ENCODE assay signal across 9 cellular contexts in the genomic region with DNA sequence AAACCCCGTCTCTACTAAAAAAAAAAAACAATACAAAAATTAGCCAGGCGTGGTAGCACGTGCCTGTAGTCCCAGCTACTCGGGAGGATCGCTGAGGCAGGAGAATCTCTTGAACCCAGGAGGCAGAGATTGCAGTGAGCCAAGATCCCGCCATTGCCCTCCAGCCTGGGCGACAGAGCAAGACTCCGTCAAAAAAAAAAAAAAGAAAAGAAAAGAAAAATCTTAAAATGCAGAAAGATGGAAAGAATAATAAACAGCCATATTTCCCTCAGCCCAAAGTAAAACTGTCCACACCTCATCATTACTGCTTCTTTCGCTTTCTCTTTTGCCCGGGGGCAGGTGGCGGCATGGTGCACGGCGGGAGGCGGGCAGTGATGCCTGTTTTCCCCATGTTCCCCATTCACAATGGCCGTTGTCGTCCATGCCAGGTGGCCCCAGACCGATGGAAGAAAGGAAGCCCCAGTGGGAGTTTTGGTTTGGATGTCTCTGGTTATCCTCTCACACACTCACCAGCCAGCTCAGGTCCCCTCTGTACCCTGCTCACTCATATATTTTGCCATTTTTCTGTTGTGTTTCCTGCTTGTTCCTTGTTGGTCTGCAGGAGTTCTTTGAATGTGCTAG. TPM values are rescaled to one million over a fixed set of nuclear protein-coding genes. Genes with fewer than 3 reads are reported as not detected.
A peak's percentile ranks its signal among the peaks of the same experiment; 100 is the strongest.
DNase-seq lines count a peak whose midpoint lies in the region; ATAC-seq and TF ChIP-seq lines count a peak whose summit lies in the region.
"Had no signal": no experiment of that assay in that cellular context is flagged by ENCODE, and none has a peak within 500 bp of the region (broad histone marks: within the 10 kb centered on the region; RNA-seq: fewer than 3 reads in every experiment).

No MANE protein-coding gene starts in this region.

- no peak overlapping the region for H3K9ac ChIP-seq in endodermal cell (ENCODE audit: extremely low read depth, low read length, poor library complexity, severe bottlenecking)

- CTCF ChIA-PET in Panc1 (lab: Charles Lee) = interaction anchor here (0.7 kb wide), 2 partner anchors 254 to 369 kb away, joined by 4 to 5 read pairs; no protein-coding TSS in a partner anchor

- H3K9me3 ChIP-seq in Panc1 (ENCODE audit: control insufficient read depth, insufficient read depth, low read depth, low read length) (no peaks in the 10 kb centered on the region), endodermal cell (ENCODE audit: control insufficient read depth, low read length) (no peaks in the 10 kb centered on the region), body of pancreas (no peaks in the 10 kb centered on the region)

- H3K27ac ChIP-seq in Panc1 (ENCODE audit: low read length) (no peak overlapping the region), endodermal cell (ENCODE audit: low read depth, low read length) (no peak overlapping the region), body of pancreas (no peak overlapping the region)
- H3K27ac ChIP-seq: RWPE1 had no signal

- H3K4me3 ChIP-seq in GM08714 (ENCODE audit: low read length) (peak overlapping the region; percentile 23; the same call in 1 of the 2 replicates), Panc1 (ENCODE audit: low read depth in 2 of 2, low read length in 2 of 2) (peak overlapping the region; percentile 15 to 39), endodermal cell (ENCODE audit: low read length) (no peak overlapping the region), body of pancreas (no peak overlapping the region)

- H3K9me3 Mint-ChIP-seq in activated naive CD4-positive, alpha-beta T cell treated with anti-CD3 and anti-CD28 coated beads, Interleukin-2, amount 50 U/mL, for 72 hours = peaks cover 0 to 3% of the 10 kb centered on the region in 2 donors
- H3K9me3 Mint-ChIP-seq in endodermal cell = peaks cover 9% of the 10 kb centered on the region

- peaks cover 12% of the 10 kb centered on the region for H3K4me1 Mint-ChIP-seq in endodermal cell

- H3K4me3 Mint-ChIP-seq in endodermal cell = no peak overlapping the region

- intact Hi-C loops in Panc1 (cut with micrococcal nuclease; ENCODE audit: unreplicated experiment) = no loop called here
- intact Hi-C loops in body of pancreas (cut with DNase I) = no loop called here

- no peaks in the 10 kb centered on the region for H3K27me3 Mint-ChIP-seq in endodermal cell (ENCODE audit: insufficient read depth)

- POLR2A ChIA-PET in Panc1 (lab: Charles Lee) = no interaction called here

- H3K36me3 ChIP-seq in Panc1 (ENCODE audit: control insufficient read depth, insufficient read depth, low read length) (no peaks in the 10 kb centered on the region), endodermal cell (ENCODE audit: control insufficient read depth, insufficient read depth, low read length) (no peaks in the 10 kb centered on the region), body of pancreas (replicated peaks in 1 of 2; ENCODE audit: insufficient read depth in 1 of 2, low read depth in 2 of 2) (no peaks in the 10 kb centered on the region)

- in situ Hi-C loops in Panc1 (cut with HindIII; ENCODE audit: low pct_unique_long_range_greater_than_20kb, low sequenced_read_pairs) = no loop called here

- no peaks in the 10 kb centered on the region for H3K27me3 ChIP-seq in Panc1 (ENCODE audit: control insufficient read depth, insufficient read depth, low read length)
- H3K27me3 ChIP-seq in endodermal cell (ENCODE audit: control insufficient read depth, insufficient read depth, low read length, poor library complexity, severe bottlenecking) = no peaks in the 10 kb centered on the region
- H3K27me3 ChIP-seq in body of pancreas = no peaks in the 10 kb centered on the region

- H3K4me1 ChIP-seq in Panc1 (ENCODE audit: control insufficient read depth, insufficient read depth, low read length) (no peaks in the 10 kb centered on the region), endodermal cell (ENCODE audit: control insufficient read depth, insufficient read depth, low read length) (no peaks in the 10 kb centered on the region), body of pancreas (peaks cover 7% of the 10 kb centered on the region)

- H3K36me3 Mint-ChIP-seq in activated naive CD4-positive, alpha-beta T cell treated with anti-CD3 and anti-CD28 coated beads, Interleukin-2, amount 50 U/mL, for 72 hours = no peaks in the 10 kb centered on the region
- no peaks in the 10 kb centered on the region for H3K36me3 Mint-ChIP-seq in endodermal cell (ENCODE audit: low read depth)

- DNase-seq in Panc1 (ENCODE audit: low read depth, low spot score) (no peak), endodermal cell (no peak), body of pancreas (no peak)
- DNase-seq in activated naive CD4-positive, alpha-beta T cell treated with anti-CD3 and anti-CD28 coated beads, Interleukin-2, amount 50 U/mL, for 72 hours (ENCODE audit: low spot score in 2 of 2) = peak in 1 of 2 donors; percentile 37
- peak; percentile 10 to 12 for DNase-seq in stimulated activated CD4-positive, alpha-beta T cell treated with anti-CD3 and anti-CD28 coated beads, Interleukin-2, amount 100 ng/mL, for 48 hours

- WGBS in endodermal cell (ENCODE audit: insufficient coverage in 1 of 2, insufficient read length in 1 of 2), 2 experiments = 73 to 80% methylated on average over 10 to 16 of the region's 17 CpGs
- WGBS in body of pancreas, 2 donors = 67 to 71% methylated on average over 17 of the region's 17 CpGs

- TF ChIP-seq CTCF in Panc1 (IDR thresholded peaks at IDR 0.05) = no peak
- no peak for TF ChIP-seq CTCF in endodermal cell (conservative IDR thresholded peaks at IDR 0.05)
- TF ChIP-seq CTCF in body of pancreas (IDR thresholded peaks at IDR 0.05) = no peak

- H3K27ac Mint-ChIP-seq in activated naive CD4-positive, alpha-beta T cell treated with anti-CD3 and anti-CD28 coated beads, Interleukin-2, amount 50 U/mL, for 72 hours = peak overlapping the region; percentile 85 to 89
- no peak overlapping the region for H3K27ac Mint-ChIP-seq in endodermal cell

- ATAC-seq in Panc1 (no peak), HG02885 (IDR thresholded peaks at IDR 0.05; ENCODE audit: poor library complexity, unreplicated experiment) (no peak), HG02763 (IDR thresholded peaks at IDR 0.05; ENCODE audit: unreplicated experiment) (no peak), body of pancreas (no peak)
- peak; percentile 65 to 83 for ATAC-seq in activated naive CD4-positive, alpha-beta T cell treated with anti-CD3 and anti-CD28 coated beads, Interleukin-2, amount 50 U/mL, for 72 hours

- BruUV-seq in Panc1 (replicated peaks; lab: Mats Ljungman, UMichigan) = no TSS peak

- no peak for TF ChIP-seq POLR2A in body of pancreas (IDR thresholded peaks at IDR 0.05)

RNA-seq across cellular contexts. Expression of gene PEMT, which starts 37.0 kb away (rescaled TPM):
- 27.0 TPM for total RNA-seq in Panc1 (2021; ENCODE audit: unreplicated experiment)
- polyA plus RNA-seq in Panc1 (2012; ENCODE audit: insufficient read length) = 45.1 TPM
- 10 to 100 TPM in 1 of 2 donors, 1 to 10 TPM in 1; 6.3 to 27.5 TPM for total RNA-seq in activated naive CD4-positive, alpha-beta T cell treated with anti-CD3 and anti-CD28 coated beads, Interleukin-2, amount 50 U/mL, for 72 hours
- total RNA-seq in endodermal cell = 10 to 100 TPM; 38.3 to 52.7 TPM
- 49.1 TPM for polyA plus RNA-seq in endodermal cell (2013, experiment 1 of 2)
- 42.1 TPM for polyA plus RNA-seq in endodermal cell (2013, experiment 2 of 2)
- total RNA-seq in body of pancreas = 10 to 100 TPM; 23.4 to 27.8 TPM

RNA-seq across cellular contexts. Expression of gene RAI1, which starts 52.8 kb away (rescaled TPM):
- total RNA-seq in Panc1 (2021; ENCODE audit: unreplicated experiment) = 51.0 TPM
- 39.2 TPM for polyA plus RNA-seq in Panc1 (2012; ENCODE audit: insufficient read length)
- 10 to 100 TPM; 14.9 to 21.6 TPM for total RNA-seq in activated naive CD4-positive, alpha-beta T cell treated with anti-CD3 and anti-CD28 coated beads, Interleukin-2, amount 50 U/mL, for 72 hours
- total RNA-seq in endodermal cell = 10 to 100 TPM; 35.9 to 42.9 TPM
- 34.4 TPM for polyA plus RNA-seq in endodermal cell (2013, experiment 1 of 2)
- 37.1 TPM for polyA plus RNA-seq in endodermal cell (2013, experiment 2 of 2)
- total RNA-seq in body of pancreas = 10 to 100 TPM; 16.3 to 41.5 TPM

Comparison
In these comparisons a context has a peak if more than half of its experiments do, and no peak if none do; other contexts are left out.
1. H3K4me3 ChIP-seq: peak in GM08714 (single experiment) and Panc1 (2 of 2); none in endodermal cell (single experiment) and body of pancreas (0 of 2).
2. ATAC-seq: peak in activated naive CD4-positive, alpha-beta T cell treated with anti-CD3 and anti-CD28 coated beads, Interleukin-2, amount 50 U/mL, for 72 hours (2 of 2); none in Panc1 (single experiment), HG02885 (single experiment), HG02763 (single experiment) and body of pancreas (single experiment).
3. DNase-seq: peak in stimulated activated CD4-positive, alpha-beta T cell treated with anti-CD3 and anti-CD28 coated beads, Interleukin-2, amount 100 ng/mL, for 48 hours (2 of 2); none in Panc1 (single experiment), endodermal cell (single experiment) and body of pancreas (0 of 4).